Comparison of ENCODE assay signal across 35 cellular contexts in the genomic region with DNA sequence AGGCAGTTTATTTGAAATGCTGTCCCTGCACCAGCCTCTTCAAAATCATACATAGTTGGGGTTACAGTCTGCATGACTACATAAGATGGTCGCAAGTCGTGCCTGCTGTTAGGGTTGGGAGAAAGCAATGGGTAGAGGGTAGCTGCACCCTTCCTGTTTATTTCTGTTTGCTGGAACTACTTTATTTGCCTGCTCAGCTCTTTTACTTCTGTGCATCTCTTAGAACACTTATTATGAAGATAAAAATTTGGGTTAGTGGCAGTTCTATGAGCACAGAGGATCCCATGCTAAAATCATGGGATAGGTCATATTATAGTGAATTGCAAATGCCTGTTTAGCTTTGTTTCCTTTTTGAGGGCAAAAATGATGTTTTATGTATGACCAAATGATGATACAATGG.
"Had no signal": no experiment of that assay in that cellular context is flagged by ENCODE, and none has a peak within 500 bp of the region (broad histone marks: within the 10 kb centered on the region; RNA-seq: fewer than 3 reads in every experiment).

No MANE protein-coding gene starts in this region.

- H3K27me3 ChIP-seq: body of pancreas, brain microvascular endothelial cell, breast epithelium had no signal

- H3K4me3 ChIP-seq: adrenal gland, body of pancreas, breast epithelium had no signal

- H3K36me3 ChIP-seq: adrenal gland, brain microvascular endothelial cell, breast epithelium had no signal

- ATAC-seq: activated CD8-positive, alpha-beta T cell treated with anti-CD3 and anti-CD28 coated beads for 36 hours; activated naive CD4-positive, alpha-beta T cell treated with anti-CD3 and anti-CD28 coated beads, Interleukin-2, amount 50 U/mL, for 72 hours; activated T-cell treated with anti-CD3 and anti-CD28 coated beads, Interleukin-2, amount 50 U/mL, for 4 hours; activated T-cell treated with anti-CD3 and anti-CD28 coated beads, Interleukin-2, amount 50 U/mL, for 72 hours; activated T-helper 17 cell treated with anti-CD3 and anti-CD28 coated beads, Interleukin-2, amount 50 U/mL, for 72 hours; body of pancreas had no signal

- H3K27ac ChIP-seq: adrenal gland, body of pancreas, brain microvascular endothelial cell, breast epithelium, VCaP had no signal

- H3K4me1 ChIP-seq: adrenal gland, body of pancreas, breast epithelium had no signal

- DNase-seq: activated B cell treated with CpG ODN at 0.5 μM for 24 hours; activated CD4-positive, alpha-beta memory T cell treated with anti-CD3 and anti-CD28 coated beads for 36 hours; activated CD4-positive, alpha-beta T cell treated with anti-CD3 and anti-CD28 coated beads for 4 hours; activated CD4-positive, alpha-beta T cell treated with anti-CD3 and anti-CD28 coated beads, Interleukin-2, amount 10 ng/mL, durations not matched to agents 24 days and 14 days; activated CD4-positive, alpha-beta T cell treated with anti-CD3 and anti-CD28 coated beads, Interleukin-2, amount 50 U/mL, for 1 hour; activated CD4-positive, alpha-beta T cell treated with anti-CD3 and anti-CD28 coated beads, Interleukin-2, amount 50 U/mL, for 4 hours; activated CD4-positive, CD25-positive, alpha-beta regulatory T cell treated with anti-CD3 and anti-CD28 coated beads, Interleukin-2, amount 50 U/mL, for 72 hours; activated CD8-positive, alpha-beta memory T cell treated with anti-CD3 and anti-CD28 coated beads, Interleukin-2, amount 50 U/mL, for 4 hours; activated CD8-positive, alpha-beta T cell treated with anti-CD3 and anti-CD28 coated beads for 36 hours; activated effector memory CD4-positive, alpha-beta T cell treated with anti-CD3 and anti-CD28 coated beads, Interleukin-2, amount 50 U/mL, for 16 hours; activated gamma-delta T cell treated with Interleukin-2 at 50 U/mL for 16 hours; activated naive CD4-positive, alpha-beta T cell; activated naive CD4-positive, alpha-beta T cell treated with anti-CD3 and anti-CD28 coated beads for 36 hours; activated naive CD4-positive, alpha-beta T cell treated with anti-CD3 and anti-CD28 coated beads, Interleukin-2, amount 50 U/mL, for 16 hours; activated naive CD8-positive, alpha-beta T cell treated with anti-CD3 and anti-CD28 coated beads for 36 hours; activated T-cell treated with anti-CD3 and anti-CD28 coated beads for 4 hours; activated T-cell treated with anti-CD3 and anti-CD28 coated beads, Interleukin-2, amount 50 U/mL, for 1 hour; activated T-cell treated with anti-CD3 and anti-CD28 coated beads, Interleukin-2, amount 50 U/mL, for 4 hours; activated T-cell treated with anti-CD3 and anti-CD28 coated beads, Interleukin-2, amount 50 U/mL, for 72 hours; adrenal gland; amniotic stem cell; aorta; body of pancreas; brain microvascular endothelial cell; caudate nucleus; cerebellar nuclear complex; T-helper 1 cell; T-helper 2 cell; T-helper 9 cell had no signal

- FAIRE-seq: astrocyte, TTC549 had no signal

- H3K9me3 ChIP-seq: adrenal gland, body of pancreas, breast epithelium had no signal
